13 cellular contexts compared by ENCODE assay signal in the genomic region with DNA sequence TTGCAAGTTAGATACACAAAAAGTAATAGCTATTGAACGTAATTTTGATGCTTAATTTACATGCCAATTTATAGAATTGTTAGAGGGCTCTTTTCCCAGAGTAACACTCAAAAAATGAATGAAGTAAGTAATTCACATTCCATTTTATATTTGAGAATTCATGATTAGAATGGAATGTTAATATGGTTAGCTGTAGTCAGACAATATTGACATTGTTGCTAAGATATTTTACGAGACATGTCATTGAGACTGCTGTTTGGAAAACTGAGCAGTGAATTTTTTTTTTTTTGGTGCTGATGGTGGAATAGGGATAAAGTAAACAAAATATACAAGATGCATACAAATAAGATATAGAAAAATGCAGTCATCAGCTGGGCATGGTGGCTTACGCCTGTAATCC.
DNase-seq lines count a peak whose midpoint lies in the region; ATAC-seq, FAIRE-seq and TF ChIP-seq lines count a peak whose summit lies in the region.
"Had no signal": no experiment of that assay in that cellular context is flagged by ENCODE, and none has a peak within 500 bp of the region (broad histone marks: within the 10 kb centered on the region; RNA-seq: fewer than 3 reads in every experiment).

No MANE protein-coding gene starts in this region.

- no peaks in the 10 kb centered on the region for H4K20me1 ChIP-seq in endothelial cell of umbilical vein (replicated peaks; ENCODE audit: control insufficient read depth, extremely low read depth, insufficient read depth, low read length)

- H3K27me3 Mint-ChIP-seq in stimulated activated naive B cell treated with anti-CD40 and anti-IgM and Interleukin-4, amounts not matched to agents 10 μg/mL and 1 μg/mL and 100 μg/mL, for 72 hours: no peaks in the 10 kb centered on the region

- no peak overlapping the region for H3K27ac Mint-ChIP-seq in stimulated activated naive B cell treated with anti-CD40 and anti-IgM and Interleukin-4, amounts not matched to agents 10 μg/mL and 1 μg/mL and 100 μg/mL, for 72 hours

- H3K4me1 ChIP-seq in A673 (ENCODE audit: insufficient read depth, low read length, poor library complexity, severe bottlenecking) (peaks cover 18% of the 10 kb centered on the region), endothelial cell of umbilical vein (ENCODE audit: control insufficient read depth, extremely low read depth, insufficient read depth, low read length) (peaks cover 43% of the 10 kb centered on the region), muscle layer of duodenum (ENCODE audit: control insufficient read depth in 1 of 2, insufficient read depth in 2 of 2, low read length in 2 of 2) (peaks cover 8 to 34% of the 10 kb centered on the region in 2 donors)

- FAIRE-seq in endothelial cell of umbilical vein (lab: Jason Lieb, UNC): no peak
- FAIRE-seq: K562 had no signal

- intact Hi-C loops in A673 (cut with micrococcal nuclease; ENCODE audit: unreplicated experiment): no loop called here
- intact Hi-C loops in endothelial cell of umbilical vein (cut with micrococcal nuclease): no loop called here
- intact Hi-C loops in sciatic nerve (cut with DNase I): no loop called here

- POLR2A ChIA-PET in A673 (lab: Charles Lee; ENCODE audit: low non-redundant PET) (no interaction called here), endothelial cell of umbilical vein (lab: Charles Lee) (no interaction called here)

- no peaks in the 10 kb centered on the region for H3K36me3 Mint-ChIP-seq in stimulated activated naive B cell treated with anti-CD40 and anti-IgM and Interleukin-4, amounts not matched to agents 10 μg/mL and 1 μg/mL and 100 μg/mL, for 72 hours

- no peak overlapping the region for H2AFZ ChIP-seq in endothelial cell of umbilical vein (ENCODE audit: low read depth, low read length)

- dilution Hi-C loops in endothelial cell of umbilical vein (cut with MboI; ENCODE audit: extremely low pct_ligation_motif_present, low sequenced_read_pairs): no loop called here

- H3K79me2 ChIP-seq in endothelial cell of umbilical vein (ENCODE audit: control insufficient read depth, insufficient read depth, low read length): peaks cover 62% of the 10 kb centered on the region

- no peaks in the 10 kb centered on the region for H3K36me3 ChIP-seq in A673 (ENCODE audit: insufficient read depth, low read length, poor library complexity, severe bottlenecking)
- H3K36me3 ChIP-seq in endothelial cell of umbilical vein (ENCODE audit: control insufficient read depth in 2 of 2, extremely low read depth in 1 of 2, insufficient read depth in 2 of 2, low read length in 2 of 2): no peaks in the 10 kb centered on the region
- no peaks in the 10 kb centered on the region for H3K36me3 ChIP-seq in muscle layer of duodenum (ENCODE audit: control insufficient read depth in 1 of 2, insufficient read depth in 2 of 2, low read length in 2 of 2)

- H3K4me2 ChIP-seq in endothelial cell of umbilical vein (ENCODE audit: insufficient read depth, low read length): no peak overlapping the region

- H3K4me3 ChIP-seq in A673 (ENCODE audit: low read depth, low read length, poor library complexity, severe bottlenecking) (no peak overlapping the region), endothelial cell of umbilical vein (replicated peaks in 1 of 3; ENCODE audit: insufficient read depth in 1 of 3, low read depth in 1 of 3, low read length in 3 of 3) (no peak overlapping the region), muscle layer of duodenum (ENCODE audit: low read depth in 1 of 2, low read length in 2 of 2) (no peak overlapping the region)
- H3K4me3 ChIP-seq: K562, skin epidermis had no signal

- no peak for ATAC-seq in sciatic nerve
- ATAC-seq in stimulated activated naive B cell treated with anti-CD40 and anti-IgM and Interleukin-4, amounts not matched to agents 10 μg/mL and 1 μg/mL and 100 μg/mL, for 72 hours (replicated peaks): no peak
- ATAC-seq in HG03521 (IDR thresholded peaks at IDR 0.05; ENCODE audit: unreplicated experiment): no peak
- ATAC-seq: K562 had no signal

- H3K27me3 ChIP-seq in A673 (replicated peaks; ENCODE audit: insufficient read depth, low read depth, low read length, poor library complexity) (no peaks in the 10 kb centered on the region), endothelial cell of umbilical vein (ENCODE audit: control insufficient read depth in 2 of 2, insufficient read depth in 2 of 2, low read length in 2 of 2) (no peaks in the 10 kb centered on the region), muscle layer of duodenum (ENCODE audit: low read depth, low read length) (no peaks in the 10 kb centered on the region)

- H3K9me3 ChIP-seq in A673 (ENCODE audit: low read depth, low read length, poor library complexity, severe bottlenecking): no peaks in the 10 kb centered on the region
- no peaks in the 10 kb centered on the region for H3K9me3 ChIP-seq in endothelial cell of umbilical vein (replicated peaks; ENCODE audit: control insufficient read depth, insufficient read depth, low read length)
- no peaks in the 10 kb centered on the region for H3K9me3 ChIP-seq in muscle layer of duodenum (ENCODE audit: control insufficient read depth in 1 of 2, low read length in 2 of 2)

- peaks cover 0 to 7% of the 10 kb centered on the region in 2 donors for H3K4me1 Mint-ChIP-seq in stimulated activated naive B cell treated with anti-CD40 and anti-IgM and Interleukin-4, amounts not matched to agents 10 μg/mL and 1 μg/mL and 100 μg/mL, for 72 hours

- H3K27ac ChIP-seq in A673 (ENCODE audit: low read depth, low read length, poor library complexity, severe bottlenecking) (no peak overlapping the region), endothelial cell of umbilical vein (ENCODE audit: insufficient read depth, low read depth, low read length) (peak overlapping the region; percentile 72), muscle layer of duodenum (ENCODE audit: low read length) (peak overlapping the region; percentile 42)

- no peak for TF ChIP-seq POLR2A in endothelial cell of umbilical vein (IDR thresholded peaks at IDR 0.05; ENCODE audit: low read depth, low read length)

- no peak for TF ChIP-seq CTCF in A673 (conservative IDR thresholded peaks at IDR 0.05; ENCODE audit: low read depth, low read length)
- no peak for TF ChIP-seq CTCF in endothelial cell of umbilical vein (IDR thresholded peaks at IDR 0.05; ENCODE audit: extremely low read depth in 1 of 2, insufficient read depth in 1 of 2, low read depth in 1 of 2, low read length in 2 of 2)

- CTCF ChIA-PET in A673 (lab: Charles Lee) (no interaction called here), endothelial cell of umbilical vein (lab: Charles Lee) (interaction anchor here (0.9 to 2.1 kb wide), 3 partner anchors 10 to 35 kb away, joined by 3 to 7 read pairs (median 7); no protein-coding TSS in a partner anchor)

- H3K9me1 ChIP-seq in endothelial cell of umbilical vein (replicated peaks; ENCODE audit: control insufficient read depth, extremely low read depth, insufficient read depth, low read length): no peaks in the 10 kb centered on the region

- H3K4me3 Mint-ChIP-seq in stimulated activated naive B cell treated with anti-CD40 and anti-IgM and Interleukin-4, amounts not matched to agents 10 μg/mL and 1 μg/mL and 100 μg/mL, for 72 hours: no peak overlapping the region

- no peaks in the 10 kb centered on the region for H3K9me3 Mint-ChIP-seq in stimulated activated naive B cell treated with anti-CD40 and anti-IgM and Interleukin-4, amounts not matched to agents 10 μg/mL and 1 μg/mL and 100 μg/mL, for 72 hours

- BruUV-seq in A673 (replicated peaks; lab: Mats Ljungman, UMichigan) (no TSS peak), endothelial cell of umbilical vein (replicated peaks; lab: Mats Ljungman, UMichigan) (no TSS peak)

- H3K9ac ChIP-seq in endothelial cell of umbilical vein (replicated peaks; ENCODE audit: extremely low read depth, insufficient read depth, low read length): no peak overlapping the region

- DNase-seq in A673 (ENCODE audit: low spot score) (peak; percentile 33), NCI-H774 (lab: John Stamatoyannopoulos, UW) (peak; percentile 69), endothelial cell of umbilical vein (ENCODE audit: low read depth, low spot score) (peak; percentile 31), sciatic nerve (ENCODE audit: low spot score) (no peak), occipital lobe (lab: John Stamatoyannopoulos, UW) (no peak)
- no peak for DNase-seq in stimulated activated naive B cell treated with anti-CD40 and anti-IgM and Interleukin-4, amounts not matched to agents 10 μg/mL and 1 μg/mL and 100 μg/mL, for 72 hours
- DNase-seq: activated T-cell treated with anti-CD3 and anti-CD28 coated beads, Interleukin-2, amount 50 U/mL, for 1 hour; AML-193; stimulated activated CD8-positive, alpha-beta memory T cell treated with anti-CD3 and anti-CD28 coated beads, Interleukin-4, amount 100 ng/mL, for 48 hours had no signal

TF ChIP-seq in endothelial cell of umbilical vein, 7 proteins besides CTCF, POLR2A, EP300 and RAD21:
- TF ChIP-seq EZH2 (IDR thresholded peaks at IDR 0.05; ENCODE audit: borderline replicate concordance, low read depth, low read length, severe bottlenecking) (no peak), JUN (IDR thresholded peaks at IDR 0.05; ENCODE audit: borderline replicate concordance, insufficient read depth, insufficient read length, low read depth) (no peak), FOS (IDR thresholded peaks at IDR 0.05; ENCODE audit: borderline replicate concordance, insufficient read depth, low read length) (no peak), GATA2 (IDR thresholded peaks at IDR 0.05; ENCODE audit: insufficient read depth, insufficient read length, low read depth, low read length) (no peak), POLR2AphosphoS5 (IDR thresholded peaks at IDR 0.05; ENCODE audit: insufficient read depth, low read depth, low read length) (no peak), MAX (IDR thresholded peaks at IDR 0.05; ENCODE audit: insufficient read depth, insufficient read length) (no peak), MYC (IDR thresholded peaks at IDR 0.05; ENCODE audit: low read depth, low read length) (no peak)

Comparison
In these comparisons a context has a peak if more than half of its experiments do, and no peak if none do; other contexts are left out.
1. DNase-seq: peak in A673 (single experiment), NCI-H774 (single experiment) and endothelial cell of umbilical vein (single experiment); none in sciatic nerve (single experiment), occipital lobe (single experiment) and stimulated activated naive B cell treated with anti-CD40 and anti-IgM and Interleukin-4, amounts not matched to agents 10 μg/mL and 1 μg/mL and 100 μg/mL, for 72 hours (single experiment).